In the genomic region with DNA sequence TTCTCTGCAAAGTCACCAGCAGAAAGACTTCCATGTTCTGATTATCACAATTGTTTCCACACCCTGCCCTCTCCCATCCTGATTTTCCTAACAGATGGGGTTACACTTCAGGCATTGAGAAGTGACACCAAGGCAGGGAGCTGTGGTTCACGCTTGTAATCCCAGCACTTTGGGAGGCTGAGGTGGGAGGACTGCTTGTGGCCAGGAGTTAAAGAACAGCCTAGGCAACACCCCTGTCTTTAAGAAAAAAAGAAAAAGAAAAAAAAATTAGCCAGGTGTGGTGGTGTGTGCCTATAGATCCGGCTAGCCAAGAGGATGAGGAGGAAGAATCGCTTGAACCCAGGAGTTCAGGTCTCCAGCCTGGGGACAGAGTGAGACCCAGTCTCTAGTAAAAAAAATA, we compare ENCODE assay signal across 1 cellular context.
TF ChIP-seq lines count a peak whose summit lies in the region.

No MANE protein-coding gene starts in this region.

TF ChIP-seq in GM23338, 12 proteins besides CTCF, POLR2A, EP300 and RAD21 (continued from another document):
- no peak for TF ChIP-seq ZNF462 (CRISPR knock-in tag; IDR thresholded peaks at IDR 0.05)
- TF ChIP-seq, protein P1, sequence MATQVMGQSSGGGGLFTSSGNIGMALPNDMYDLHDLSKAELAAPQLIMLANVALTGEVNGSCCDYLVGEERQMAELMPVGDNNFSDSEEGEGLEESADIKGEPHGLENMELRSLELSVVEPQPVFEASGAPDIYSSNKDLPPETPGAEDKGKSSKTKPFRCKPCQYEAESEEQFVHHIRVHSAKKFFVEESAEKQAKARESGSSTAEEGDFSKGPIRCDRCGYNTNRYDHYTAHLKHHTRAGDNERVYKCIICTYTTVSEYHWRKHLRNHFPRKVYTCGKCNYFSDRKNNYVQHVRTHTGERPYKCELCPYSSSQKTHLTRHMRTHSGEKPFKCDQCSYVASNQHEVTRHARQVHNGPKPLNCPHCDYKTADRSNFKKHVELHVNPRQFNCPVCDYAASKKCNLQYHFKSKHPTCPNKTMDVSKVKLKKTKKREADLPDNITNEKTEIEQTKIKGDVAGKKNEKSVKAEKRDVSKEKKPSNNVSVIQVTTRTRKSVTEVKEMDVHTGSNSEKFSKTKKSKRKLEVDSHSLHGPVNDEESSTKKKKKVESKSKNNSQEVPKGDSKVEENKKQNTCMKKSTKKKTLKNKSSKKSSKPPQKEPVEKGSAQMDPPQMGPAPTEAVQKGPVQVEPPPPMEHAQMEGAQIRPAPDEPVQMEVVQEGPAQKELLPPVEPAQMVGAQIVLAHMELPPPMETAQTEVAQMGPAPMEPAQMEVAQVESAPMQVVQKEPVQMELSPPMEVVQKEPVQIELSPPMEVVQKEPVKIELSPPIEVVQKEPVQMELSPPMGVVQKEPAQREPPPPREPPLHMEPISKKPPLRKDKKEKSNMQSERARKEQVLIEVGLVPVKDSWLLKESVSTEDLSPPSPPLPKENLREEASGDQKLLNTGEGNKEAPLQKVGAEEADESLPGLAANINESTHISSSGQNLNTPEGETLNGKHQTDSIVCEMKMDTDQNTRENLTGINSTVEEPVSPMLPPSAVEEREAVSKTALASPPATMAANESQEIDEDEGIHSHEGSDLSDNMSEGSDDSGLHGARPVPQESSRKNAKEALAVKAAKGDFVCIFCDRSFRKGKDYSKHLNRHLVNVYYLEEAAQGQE (IDR thresholded peaks at IDR 0.05; ENCODE audit: unreplicated experiment) = no peak
- no peak for TF ChIP-seq ETS1 (IDR thresholded peaks at IDR 0.05)
- TF ChIP-seq EZH2 (IDR thresholded peaks at IDR 0.05; ENCODE audit: low read depth, unreplicated experiment) = no peak
